Comparison of ENCODE assay signal across 8 cellular contexts in the genomic region with DNA sequence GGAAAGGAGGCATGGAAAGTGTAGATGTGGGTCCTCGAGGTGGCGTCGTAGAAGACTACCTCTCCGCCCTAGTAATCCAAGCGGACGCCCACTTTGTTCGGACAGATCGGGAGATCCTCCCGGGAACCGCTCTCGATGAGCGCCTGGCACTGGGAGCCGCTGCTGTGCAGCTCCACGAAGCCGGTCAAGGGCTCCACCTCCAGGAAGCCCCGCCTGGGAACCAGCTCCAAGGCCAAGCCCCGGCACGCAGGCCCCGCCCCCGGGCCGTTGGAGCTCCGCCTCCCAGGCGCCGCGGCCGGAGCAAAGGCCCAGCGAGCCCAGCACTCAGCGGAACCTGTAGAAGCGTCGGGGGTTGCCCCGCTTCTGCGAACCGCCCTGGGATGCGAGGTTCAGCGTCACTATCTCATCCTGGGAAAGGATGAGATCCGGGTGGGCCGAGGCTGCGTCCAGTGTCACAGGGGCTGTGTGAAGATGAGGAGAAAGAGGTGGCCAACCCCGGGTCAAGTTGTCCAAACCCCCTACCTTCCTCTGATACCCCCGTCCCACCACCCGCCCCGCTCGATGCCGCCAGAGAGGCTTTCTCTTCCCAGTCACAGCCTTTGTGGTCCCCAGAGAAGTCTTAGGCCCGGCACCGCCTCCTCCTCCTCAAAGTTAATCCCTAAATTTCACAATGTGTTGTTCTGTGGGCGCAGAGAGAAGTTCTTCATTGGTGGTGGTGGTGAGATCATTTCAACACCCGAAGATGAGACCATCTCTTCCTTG. TPM values are rescaled to one million over a fixed set of nuclear protein-coding genes. Genes with fewer than 3 reads are reported as not detected.
A peak's percentile ranks its signal among the peaks of the same experiment; 100 is the strongest.
DNase-seq lines count a peak whose midpoint lies in the region; ATAC-seq and TF ChIP-seq lines count a peak whose summit lies in the region.

No MANE protein-coding gene starts in this region.

- DNase-seq in OCI-M1 (lab: John Stamatoyannopoulos, UW) (peak; percentile 96), erythroblast (lab: John Stamatoyannopoulos, UW) (peak; percentile 75 to 86), mucosa of descending colon (peak; percentile 93 to 97 (median 95))
- DNase-seq in activated T-cell treated with anti-CD3 and anti-CD28 coated beads, Interleukin-2, amount 50 U/mL, for 24 hours = peak; percentile 83
- DNase-seq in stimulated activated CD8-positive, alpha-beta memory T cell treated with anti-CD3 and anti-CD28 coated beads, Interleukin-15, amount 100 ng/mL, for 4 hours (ENCODE audit: low read depth in 2 of 2) = peak; percentile 24 to 35

- peaks cover 55% of the 10 kb centered on the region for H3K4me1 Mint-ChIP-seq in activated T-cell treated with anti-CD3 and anti-CD28 coated beads, Interleukin-2, amount 50 U/mL, for 24 hours (ENCODE audit: low read depth)

- H3K27me3 Mint-ChIP-seq in activated T-cell treated with anti-CD3 and anti-CD28 coated beads, Interleukin-2, amount 50 U/mL, for 24 hours = peaks cover 54% of the 10 kb centered on the region

- H3K27ac Mint-ChIP-seq in activated T-cell treated with anti-CD3 and anti-CD28 coated beads, Interleukin-2, amount 50 U/mL, for 24 hours = no peak overlapping the region

- H3K4me1 ChIP-seq in mucosa of descending colon (ENCODE audit: low read depth) = peaks cover 26% of the 10 kb centered on the region

- TF ChIP-seq POLR2A in erythroblast (IDR thresholded peaks at IDR 0.05; ENCODE audit: low read length) = peak; percentile 36

- no peaks in the 10 kb centered on the region for H3K9me3 ChIP-seq in mucosa of descending colon

- TF ChIP-seq CTCF in GM12873 (IDR thresholded peaks at IDR 0.05; ENCODE audit: insufficient read depth, low read depth, low read length, missing control alignments) (peak; percentile 6), mucosa of descending colon (IDR thresholded peaks at IDR 0.05) (no peak)

- ATAC-seq in HG03196 (IDR thresholded peaks at IDR 0.05; ENCODE audit: unreplicated experiment) (peak; percentile 58), mucosa of descending colon (peak; percentile 81), HG02852 (IDR thresholded peaks at IDR 0.05; ENCODE audit: unreplicated experiment) (no peak)

- no peak overlapping the region for H3K4me3 ChIP-seq in mucosa of descending colon

- peak overlapping the region; percentile 70 for H3K4me3 Mint-ChIP-seq in activated T-cell treated with anti-CD3 and anti-CD28 coated beads, Interleukin-2, amount 50 U/mL, for 24 hours

- H3K9me3 Mint-ChIP-seq in activated T-cell treated with anti-CD3 and anti-CD28 coated beads, Interleukin-2, amount 50 U/mL, for 24 hours = no peaks in the 10 kb centered on the region

- intact Hi-C loops in mucosa of descending colon (cut with DNase I, micrococcal nuclease) = loop anchor here in 1 of 2 donors (10.0 kb wide), 1 partner anchor 73 kb away; no protein-coding TSS in a partner anchor

- no peaks in the 10 kb centered on the region for H3K36me3 ChIP-seq in mucosa of descending colon (ENCODE audit: low read depth)

- no peaks in the 10 kb centered on the region for H3K36me3 Mint-ChIP-seq in activated T-cell treated with anti-CD3 and anti-CD28 coated beads, Interleukin-2, amount 50 U/mL, for 24 hours (ENCODE audit: low read depth)

RNA-seq across cellular contexts. Expression of a gene that starts 10.8 kb away (rescaled TPM):
- 100 to 1,000 TPM; 121 to 202 (median 182) TPM for total RNA-seq in mucosa of descending colon

RNA-seq across cellular contexts. Expression of a gene that starts 26.6 kb away (rescaled TPM):
- 1 to 10 TPM in 1 of 3 donors, under 1 TPM in 1, not detected in 1; 0.87 to 2.5 TPM for total RNA-seq in mucosa of descending colon

RNA-seq across cellular contexts. Expression of a gene that starts 33.8 kb away (rescaled TPM):
- 10 to 100 TPM; 19.8 to 37.3 (median 33.4) TPM for total RNA-seq in mucosa of descending colon

RNA-seq across cellular contexts. Expression of a gene that starts 35.1 kb away (rescaled TPM):
- total RNA-seq in mucosa of descending colon = 100 to 1,000 TPM in 1 of 3 donors, 10 to 100 TPM in 2; 78.4 to 115 (median 82.4) TPM

RNA-seq across cellular contexts. Expression of a gene that starts 41.1 kb away (rescaled TPM):
- total RNA-seq in mucosa of descending colon = 10 to 100 TPM; 22.4 to 31.7 (median 23.0) TPM

Comparison
In these comparisons a context has a peak if more than half of its experiments do, and no peak if none do; other contexts are left out.
1. DNase-seq: peak in every context shown above with its lines; median percentile 96 in OCI-M1; 95 in mucosa of descending colon; 83 in activated T-cell treated with anti-CD3 and anti-CD28 coated beads, Interleukin-2, amount 50 U/mL, for 24 hours; 80 in erythroblast; 30 in stimulated activated CD8-positive, alpha-beta memory T cell treated with anti-CD3 and anti-CD28 coated beads, Interleukin-15, amount 100 ng/mL, for 4 hours.